ENCODE assay signal across 18 cellular contexts in the genomic region with DNA sequence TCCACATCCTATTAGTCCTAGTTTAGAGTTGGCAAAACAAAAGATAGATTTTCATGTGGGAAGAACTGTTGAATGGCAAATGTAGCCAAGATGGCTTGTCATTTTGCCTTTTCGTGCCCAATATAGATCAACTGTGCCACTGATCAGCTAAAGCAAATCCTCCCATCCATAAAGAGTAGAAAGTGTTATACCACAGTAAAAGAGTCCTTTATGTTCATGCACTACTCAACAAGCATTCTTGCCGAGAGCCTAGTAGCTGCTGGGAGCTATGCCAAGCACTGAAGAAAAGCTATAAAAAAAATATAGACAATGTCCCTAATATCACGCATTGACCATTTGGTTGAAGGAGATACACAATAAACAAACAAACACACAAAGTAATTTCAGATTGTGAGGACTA.
DNase-seq lines count a peak whose midpoint lies in the region; ATAC-seq lines count a peak whose summit lies in the region.
"Had no signal": no experiment of that assay in that cellular context is flagged by ENCODE, and none has a peak within 500 bp of the region (broad histone marks: within the 10 kb centered on the region; RNA-seq: fewer than 3 reads in every experiment).

No MANE protein-coding gene starts in this region.

- in situ Hi-C loops in SK-MEL-5 (cut with HindIII; ENCODE audit: low pct_unique_long_range_greater_than_20kb, low sequenced_read_pairs): no loop called here

- no peak for ATAC-seq in HG03520 (IDR thresholded peaks at IDR 0.05; ENCODE audit: unreplicated experiment)
- ATAC-seq: GM12878 had no signal

- peak; percentile 14 for DNase-seq in COLO829 (ENCODE audit: low spot score)
- peak; percentile 76 for DNase-seq in SK-MEL-5 (ENCODE audit: low read depth, low spot score)
- DNase-seq in dedifferentiated amniotic fluid mesenchymal stem cell (ENCODE audit: extremely low spot score): peak; percentile 11
- DNase-seq in KG1 (lab: John Stamatoyannopoulos, UW): no peak
- DNase-seq in GM03348 (ENCODE audit: low spot score): no peak
- DNase-seq: 8988T; ACHN; BE2C; C1 segment of cervical spinal cord; Caco-2; Calu3; CD4-positive, alpha-beta memory T cell; CD4-positive, CD25-positive, alpha-beta regulatory T cell; CD8-positive, alpha-beta memory T cell; DMS79 treated with DMSO at 0.1 percent for 48 hours; GF-D8 had no signal

Comparison
In these comparisons a context has a peak if more than half of its experiments do, and no peak if none do; other contexts are left out.
1. DNase-seq: peak in COLO829 (single experiment), SK-MEL-5 (single experiment) and dedifferentiated amniotic fluid mesenchymal stem cell (single experiment); none in KG1 (single experiment) and GM03348 (single experiment).